9 cellular contexts compared by ENCODE assay signal in genomic region chr1:109283748-109284600, GRCh38. TPM values are rescaled to one million over a fixed set of nuclear protein-coding genes. Genes with fewer than 3 reads are reported as not detected.
DNase-seq lines count a peak whose midpoint lies in the region; ATAC-seq and TF ChIP-seq lines count a peak whose summit lies in the region.
"Had no signal": no experiment of that assay in that cellular context is flagged by ENCODE, and none has a peak within 500 bp of the region (broad histone marks: within the 10 kb centered on the region; RNA-seq: fewer than 3 reads in every experiment).

No MANE protein-coding gene starts in this region.

- no peaks in the 10 kb centered on the region for H4K20me1 ChIP-seq in osteoblast (ENCODE audit: insufficient read depth, low read length)

- H3K4me3 ChIP-seq in osteoblast (ENCODE audit: insufficient read depth, low read length): peak overlapping the region; percentile 98

- H3K36me3 ChIP-seq in osteoblast (ENCODE audit: insufficient read depth, low read length): peaks cover 4% of the 10 kb centered on the region

- peaks cover 32% of the 10 kb centered on the region for H3K79me2 ChIP-seq in osteoblast (ENCODE audit: insufficient read depth, low read length)

- no peak for TF ChIP-seq CTCF in osteoblast (IDR thresholded peaks at IDR 0.05; ENCODE audit: extremely low read depth, low read depth, low read length)

- no peak for ATAC-seq in HG03175 (IDR thresholded peaks at IDR 0.05; ENCODE audit: unreplicated experiment)

- H3K9me3 ChIP-seq in osteoblast (ENCODE audit: low read depth, low read length): no peaks in the 10 kb centered on the region

- peak overlapping the region; percentile 89 for H3K4me2 ChIP-seq in osteoblast (ENCODE audit: insufficient read depth, low read length)

- H3K27me3 ChIP-seq in osteoblast (ENCODE audit: insufficient read depth, low read length): no peaks in the 10 kb centered on the region

- H2AFZ ChIP-seq in osteoblast (ENCODE audit: low read length): peak overlapping the region; percentile 99

- DNase-seq in NCI-H2227 (lab: John Stamatoyannopoulos, UW; ENCODE audit: unreplicated experiment) (peak; percentile 28), NCI-H2227 treated with DMSO at 0.1 percent for 48 hours (lab: John Stamatoyannopoulos, UW) (no peak), NCI-H69 (lab: John Stamatoyannopoulos, UW) (peak; percentile 48), epithelial cell of prostate (ENCODE audit: low read depth, low spot score) (no peak), osteoblast (ENCODE audit: insufficient read length, low spot score, missing footprints) (no peak), NOMO-1 (lab: John Stamatoyannopoulos, UW; ENCODE audit: unreplicated experiment in 2 of 2) (no peak), COLO829 (ENCODE audit: low spot score) (no peak)

- H3K4me1 ChIP-seq in osteoblast (ENCODE audit: insufficient read depth, low read length): peaks cover 27% of the 10 kb centered on the region

- H3K27ac ChIP-seq in epithelial cell of prostate (peak overlapping the region; percentile 80), osteoblast (ENCODE audit: low read depth, low read length) (peak overlapping the region; percentile 84)

RNA-seq across cellular contexts. Expression of gene PSRC1, which starts 1.0 kb away (rescaled TPM):
- total RNA-seq in osteoblast: 5.4 and 5.9 TPM in 2 replicates

RNA-seq across cellular contexts. Expression of gene MYBPHL, which starts 22.8 kb away (rescaled TPM):
- total RNA-seq in osteoblast: not detected in 2 replicates
- total RNA-seq: dermis microvascular lymphatic vessel endothelial cell had no signal

RNA-seq across cellular contexts. Expression of gene CELSR2, which starts 34.6 kb away (rescaled TPM):
- total RNA-seq in osteoblast: 1.4 and 1.5 TPM in 2 replicates

Comparison
In these comparisons a context has a peak if more than half of its experiments do, and no peak if none do; other contexts are left out.
1. DNase-seq: peak in NCI-H2227 (single experiment) and NCI-H69 (single experiment); none in NCI-H2227 treated with DMSO at 0.1 percent for 48 hours (single experiment), epithelial cell of prostate (single experiment), osteoblast (single experiment), NOMO-1 (0 of 2) and COLO829 (single experiment).